ENCODE assay signal across 30 cellular contexts in genomic region chr1:220925707-220926106, GRCh38. TPM values are rescaled to one million over a fixed set of nuclear protein-coding genes. Genes with fewer than 3 reads are reported as not detected.
DNase-seq lines count a peak whose midpoint lies in the region; ATAC-seq, FAIRE-seq and TF ChIP-seq lines count a peak whose summit lies in the region.
"Had no signal": no experiment of that assay in that cellular context is flagged by ENCODE, and none has a peak within 500 bp of the region (broad histone marks: within the 10 kb centered on the region; RNA-seq: fewer than 3 reads in every experiment).

No MANE protein-coding gene starts in this region.

- H3K27ac ChIP-seq in K562 (ENCODE audit: extremely low read depth, low read depth, low read length): no peak overlapping the region
- H3K27ac ChIP-seq in naive thymus-derived CD4-positive, alpha-beta T cell (ENCODE audit: low read depth, low read length): no peak overlapping the region
- no peak overlapping the region for H3K27ac ChIP-seq in body of pancreas
- H3K27ac ChIP-seq: 22Rv1, adrenal gland, epithelial cell of prostate, lower lobe of right lung, thoracic aorta, vagina had no signal

- H3K4me3 ChIP-seq in K562: no peak overlapping the region
- no peak overlapping the region for H3K4me3 ChIP-seq in naive thymus-derived CD4-positive, alpha-beta T cell (ENCODE audit: low read length)
- no peak overlapping the region for H3K4me3 ChIP-seq in body of pancreas
- H3K4me3 ChIP-seq: adrenal gland, lower lobe of right lung, mucosa of descending colon, thoracic aorta, vagina had no signal

- no peak overlapping the region for H3K27ac Mint-ChIP-seq in naive thymus-derived CD4-positive, alpha-beta T cell
- H3K27ac Mint-ChIP-seq: activated B cell treated with CpG ODN at 0.5 μM for 24 hours; activated CD8-positive, alpha-beta memory T cell treated with anti-CD3 and anti-CD28 coated beads, Interleukin-2, amount 10 ng/mL, durations not matched to agents 7 days and 5 days; activated T-cell treated with anti-CD3 and anti-CD28 coated beads, Interleukin-2, amount 50 U/mL, for 72 hours; nephron; stimulated activated naive CD8-positive, alpha-beta T cell treated with anti-CD3 and anti-CD28 coated beads, Interleukin-15, Interleukin-2, amounts not matched to agents 100 ng/mL and 50 ng/mL, for 24 hours had no signal

- H2AFZ ChIP-seq in K562 (ENCODE audit: low read depth, low read length): no peak overlapping the region

- DNase-seq in DMS153 (lab: John Stamatoyannopoulos, UW) (peak; percentile 42), DMS153 treated with DMSO at 0.1 percent for 48 hours (lab: John Stamatoyannopoulos, UW; ENCODE audit: unreplicated experiment) (no peak), M059J (ENCODE audit: low read depth) (peak; percentile 25), K562 (ENCODE audit: extremely low read depth in 1 of 4, low spot score in 3 of 4) (no peak), posterior cingulate gyrus (no peak), NCI-H187 (lab: John Stamatoyannopoulos, UW) (no peak), body of pancreas (no peak)
- no peak for DNase-seq in naive thymus-derived CD4-positive, alpha-beta T cell
- DNase-seq: activated B cell treated with CpG ODN at 0.5 μM for 24 hours; activated CD8-positive, alpha-beta memory T cell treated with anti-CD3 and anti-CD28 coated beads, Interleukin-2, amount 10 ng/mL, durations not matched to agents 7 days and 5 days; activated naive CD4-positive, alpha-beta T cell treated with Interleukin-2 at 50 U/mL for 16 hours; activated T-cell treated with anti-CD3 and anti-CD28 coated beads, Interleukin-2, amount 50 U/mL, for 72 hours; adrenal gland; Calu3; head of caudate nucleus; kidney; lower lobe of right lung; mucosa of descending colon; NCI-H1105 treated with DMSO at 0.1 percent for 48 hours; NCI-H2081; NCI-H226; stimulated activated CD4-positive, alpha-beta T cell treated with anti-CD3 and anti-CD28 coated beads, Interleukin-15, amount 100 ng/mL, for 24 hours; SW 1271 had no signal

- CTCF ChIA-PET in K562 (lab: Yijun Ruan, JAX; ENCODE audit: low intra/inter-chr PET ratio): no interaction called here
- CTCF ChIA-PET in naive thymus-derived CD4-positive, alpha-beta T cell (lab: Charles Lee): interaction anchor here (0.6 kb wide), 1 partner anchor 1550 kb away, joined by 3 read pairs; no protein-coding TSS in a partner anchor

- no peaks in the 10 kb centered on the region for H3K79me2 ChIP-seq in K562 (ENCODE audit: control insufficient read depth, insufficient read depth, low read length)

- H3K4me1 Mint-ChIP-seq in naive thymus-derived CD4-positive, alpha-beta T cell: peaks cover 0 to 2% (median 0%) of the 10 kb centered on the region in 7 donors
- H3K4me1 Mint-ChIP-seq: activated CD8-positive, alpha-beta memory T cell treated with anti-CD3 and anti-CD28 coated beads, Interleukin-2, amount 10 ng/mL, durations not matched to agents 7 days and 5 days had no signal

- H3K36me3 ChIP-seq in K562 (ENCODE audit: control insufficient read depth, insufficient read depth, low read length): no peaks in the 10 kb centered on the region
- no peaks in the 10 kb centered on the region for H3K36me3 ChIP-seq in naive thymus-derived CD4-positive, alpha-beta T cell (ENCODE audit: control insufficient read depth in 2 of 3, insufficient read depth in 3 of 3, low read length in 3 of 3)
- no peaks in the 10 kb centered on the region for H3K36me3 ChIP-seq in body of pancreas (replicated peaks in 1 of 2; ENCODE audit: insufficient read depth in 1 of 2, low read depth in 2 of 2)
- H3K36me3 ChIP-seq: adrenal gland, lower lobe of right lung, thoracic aorta, vagina had no signal

- H4K20me1 ChIP-seq in K562 (replicated peaks; ENCODE audit: control insufficient read depth, insufficient read depth, low read length): no peaks in the 10 kb centered on the region

- peaks cover 5 to 28% (median 24%) of the 10 kb centered on the region in 5 donors for H3K27me3 Mint-ChIP-seq in naive thymus-derived CD4-positive, alpha-beta T cell

- POLR2A ChIA-PET in K562 (lab: Yijun Ruan, JAX): no interaction called here
- POLR2A ChIA-PET in naive thymus-derived CD4-positive, alpha-beta T cell (lab: Charles Lee): no interaction called here

- TF ChIP-seq CTCF in K562 (IDR thresholded peaks at IDR 0.05 in 2 of 3, conservative IDR thresholded peaks at IDR 0.05 in 1 of 3; ENCODE audit: insufficient read depth in 2 of 3, low read depth in 1 of 3, low read length in 3 of 3) (no peak), body of pancreas (IDR thresholded peaks at IDR 0.05) (no peak)

- H3K9me3 Mint-ChIP-seq in naive thymus-derived CD4-positive, alpha-beta T cell: peaks cover 0 to 7% (median 3%) of the 10 kb centered on the region in 11 donors
- H3K9me3 Mint-ChIP-seq: activated B cell treated with CpG ODN at 0.5 μM for 24 hours; activated T-cell treated with anti-CD3 and anti-CD28 coated beads, Interleukin-2, amount 50 U/mL, for 72 hours; stimulated activated naive CD8-positive, alpha-beta T cell treated with anti-CD3 and anti-CD28 coated beads, Interleukin-15, Interleukin-2, amounts not matched to agents 100 ng/mL and 50 ng/mL, for 24 hours had no signal

- H3K4me1 ChIP-seq in K562 (replicated peaks in 1 of 2; ENCODE audit: control insufficient read depth in 2 of 2, insufficient read depth in 2 of 2, low read length in 2 of 2) (0 out of 5 replicates have a peak, but pooled peaks cover 0 to 2% of the 10 kb centered on the region in 2 experiments), body of pancreas (no peaks in the 10 kb centered on the region)
- no peaks in the 10 kb centered on the region for H3K4me1 ChIP-seq in naive thymus-derived CD4-positive, alpha-beta T cell (ENCODE audit: control insufficient read depth in 2 of 2, insufficient read depth in 2 of 2, low read length in 2 of 2)
- H3K4me1 ChIP-seq: adrenal gland, lower lobe of right lung, vagina had no signal

- peaks cover 0 to 4% of the 10 kb centered on the region in 2 experiments; a peak in 1 of 5 replicates for H3K27me3 ChIP-seq in K562 (ENCODE audit: control insufficient read depth in 2 of 2, insufficient read depth in 2 of 2, low read length in 2 of 2)
- H3K27me3 ChIP-seq in naive thymus-derived CD4-positive, alpha-beta T cell (ENCODE audit: control insufficient read depth in 2 of 2, insufficient read depth in 2 of 2, low read length in 2 of 2): peaks cover 0 to 4% of the 10 kb centered on the region in 2 donors
- H3K27me3 ChIP-seq in body of pancreas: no peaks in the 10 kb centered on the region
- H3K27me3 ChIP-seq: adrenal gland, vagina had no signal

- no peak for FAIRE-seq in K562 (lab: Jason Lieb, UNC)
- FAIRE-seq: GM18507, kidney had no signal

- in situ Hi-C loops in K562 (cut with MboI): no loop called here

- H3K9me1 ChIP-seq in K562 (ENCODE audit: control insufficient read depth, insufficient read depth, low read length): no peaks in the 10 kb centered on the region

- intact Hi-C loops in K562 (cut with micrococcal nuclease): no loop called here
- intact Hi-C loops in naive thymus-derived CD4-positive, alpha-beta T cell (cut with micrococcal nuclease): no loop called here
- intact Hi-C loops in posterior cingulate gyrus (cut with DNase I): no loop called here
- intact Hi-C loops in body of pancreas (cut with DNase I): no loop called here

- ATAC-seq in K562: no peak
- peak; percentile 32 for ATAC-seq in naive thymus-derived CD4-positive, alpha-beta T cell
- ATAC-seq in body of pancreas: no peak
- ATAC-seq: activated CD8-positive, alpha-beta memory T cell treated with anti-CD3 and anti-CD28 coated beads, Interleukin-2, amount 10 ng/mL, durations not matched to agents 7 days and 5 days; activated T-cell treated with anti-CD3 and anti-CD28 coated beads, Interleukin-2, amount 50 U/mL, for 72 hours; lower lobe of right lung; mucosa of descending colon had no signal

- H3K9me3 ChIP-seq in K562 (replicated peaks; ENCODE audit: control insufficient read depth, insufficient read depth, low read depth, low read length) (no peaks in the 10 kb centered on the region), body of pancreas (no peaks in the 10 kb centered on the region)
- no peaks in the 10 kb centered on the region for H3K9me3 ChIP-seq in naive thymus-derived CD4-positive, alpha-beta T cell (ENCODE audit: control insufficient read depth in 2 of 3, low read length in 3 of 3)
- H3K9me3 ChIP-seq: adrenal gland, lower lobe of right lung, mucosa of descending colon, thoracic aorta, vagina had no signal

- H3K4me3 Mint-ChIP-seq in naive thymus-derived CD4-positive, alpha-beta T cell: no peak overlapping the region
- H3K4me3 Mint-ChIP-seq: activated B cell treated with CpG ODN at 0.5 μM for 24 hours; activated CD8-positive, alpha-beta memory T cell treated with anti-CD3 and anti-CD28 coated beads, Interleukin-2, amount 10 ng/mL, durations not matched to agents 7 days and 5 days; activated T-cell treated with anti-CD3 and anti-CD28 coated beads, Interleukin-2, amount 50 U/mL, for 72 hours; nephron; stimulated activated naive CD8-positive, alpha-beta T cell treated with anti-CD3 and anti-CD28 coated beads, Interleukin-15, Interleukin-2, amounts not matched to agents 100 ng/mL and 50 ng/mL, for 24 hours had no signal

- 42% methylated on average over 2 of the region's 2 CpGs for WGBS in K562 (ENCODE audit: insufficient coverage, low coverage, missing lambda C conversion rate)
- 65 to 90% methylated on average over 2 of the region's 2 CpGs for WGBS in body of pancreas, 2 donors

- H3K9ac ChIP-seq in K562 (ENCODE audit: insufficient read depth in 1 of 2, low read depth in 2 of 2, low read length in 2 of 2): no peak overlapping the region

- no peak for TF ChIP-seq RAD21 in K562 (CRISPR knock-in tag; conservative IDR thresholded peaks at IDR 0.05 in 1 of 2, IDR thresholded peaks at IDR 0.05 in 1 of 2)

- TF ChIP-seq POLR2A in K562 (conservative IDR thresholded peaks at IDR 0.05) (no peak), body of pancreas (IDR thresholded peaks at IDR 0.05) (no peak)

- BruUV-seq in K562 (replicated peaks; lab: Mats Ljungman, UMichigan): no TSS peak

- H3K4me2 ChIP-seq in K562 (ENCODE audit: insufficient read depth, low read length): no peak overlapping the region

- H3K36me3 Mint-ChIP-seq in naive thymus-derived CD4-positive, alpha-beta T cell: no peaks in the 10 kb centered on the region
- H3K36me3 Mint-ChIP-seq: activated CD8-positive, alpha-beta memory T cell treated with anti-CD3 and anti-CD28 coated beads, Interleukin-2, amount 10 ng/mL, durations not matched to agents 7 days and 5 days had no signal

- no peak for TF ChIP-seq EP300 in K562 (IDR thresholded peaks at IDR 0.05; ENCODE audit: low read length)

RNA-seq across cellular contexts. Expression of gene HLX, which starts 46.5 kb away (rescaled TPM):
- 7.2 and 14.4 TPM in 2 replicates for total RNA-seq in M059J (2014; rRNA removed; shearing (Covaris generic))
- total RNA-seq in K562 (2011; cell fraction: chromatin; rRNA removed; ENCODE audit: low replicate concordance): 1.3 and 1.6 TPM in 2 replicates
- total RNA-seq in K562 (2011; cell fraction: nucleolus; rRNA removed): 1.1 and 2.3 TPM in 2 replicates
- total RNA-seq in K562 (2011; cell fraction: nucleoplasm; rRNA removed): 1.2 and 1.5 TPM in 2 replicates
- total RNA-seq in K562 (2014; rRNA removed): 2.2 and 2.6 TPM in 2 replicates
- total RNA-seq in K562 (2014; rRNA removed; fragmentation: Illumina TruSeq; extraction: Trizol): 0.69 and 0.70 TPM in 2 replicates
- 1.2 and 1.7 TPM in 2 replicates for total RNA-seq in K562 (2015; rRNA removed; fragmentation: Illumina TruSeq; extraction: Trizol)
- total RNA-seq in K562 (2021): 2.3 and 3.0 TPM in 2 replicates
- polyA plus RNA-seq in K562 (2011; rRNA removed): 0.05 and 0.21 TPM in 2 replicates
- 0.01 and 0.72 TPM in 2 replicates for polyA plus RNA-seq in K562 (2011; cell fraction: cytosol; rRNA removed)
- polyA plus RNA-seq in K562 (2011; cell fraction: nucleus; rRNA removed): 0.18 and 1.6 TPM in 2 replicates
- polyA plus RNA-seq in K562 (2012): 2.7 and 3.6 TPM in 2 replicates
- polyA plus RNA-seq in K562 (2014; fragmentation: Illumina TruSeq; extraction: Trizol): 1.6 and 2.8 TPM in 2 replicates
- polyA plus RNA-seq in K562 (2014; fragmentation: Nextera tagmentation; extraction: Ambion mirVana): under 1 TPM; 0.10 TPM
- 1.7 and 2.4 TPM in 2 replicates for polyA plus RNA-seq in K562 (2014; rRNA removed)
- polyA minus RNA-seq in K562 (2011; rRNA and poly(A)+ RNA removed): 0.06 and 0.21 TPM in 2 replicates
- 0.67 TPM in 1 of 2 replicates, not detected in the other for polyA minus RNA-seq in K562 (2011; cell fraction: cytosol; rRNA and poly(A)+ RNA removed)
- 0.22 and 0.54 TPM in 2 replicates for polyA minus RNA-seq in K562 (2011; cell fraction: nucleus; rRNA and poly(A)+ RNA removed)
- 10 to 100 TPM in 1 of 5 experiments, 1 to 10 TPM in 2, under 1 TPM in 1, not detected in 1; 0.27 to 11.0 (median 2.1) TPM for total RNA-seq in naive thymus-derived CD4-positive, alpha-beta T cell
- not detected for polyA plus RNA-seq in naive thymus-derived CD4-positive, alpha-beta T cell
- total RNA-seq in body of pancreas: 1 to 10 TPM; 1.6 to 1.8 TPM

Comparison
In these comparisons a context has a peak if more than half of its experiments do, and no peak if none do; other contexts are left out.
1. DNase-seq: peak in DMS153 (single experiment) and M059J (single experiment); none in DMS153 treated with DMSO at 0.1 percent for 48 hours (single experiment), K562 (0 of 4), naive thymus-derived CD4-positive, alpha-beta T cell (0 of 9), posterior cingulate gyrus (0 of 10), NCI-H187 (0 of 2) and body of pancreas (0 of 4).